18 cellular contexts compared by ENCODE assay signal in the genomic region with DNA sequence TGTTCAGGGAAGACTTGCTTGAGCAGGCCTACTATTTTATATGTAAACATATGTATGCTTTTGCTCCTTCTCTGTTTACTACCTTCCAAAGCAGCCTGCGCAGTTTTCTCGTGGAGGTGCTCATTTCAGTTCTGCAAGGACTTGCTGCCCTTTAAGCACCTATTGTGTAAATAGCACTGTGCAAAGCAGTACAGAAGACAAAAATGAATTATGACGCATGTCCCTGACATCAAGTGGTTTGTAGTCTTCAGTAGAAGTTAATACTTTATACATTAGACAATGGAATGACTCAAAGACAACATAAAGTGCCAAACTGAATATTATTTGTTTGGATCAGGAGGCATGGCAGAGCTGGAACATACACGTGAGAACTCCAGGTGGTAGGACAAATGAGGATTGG.
"Had no signal": no experiment of that assay in that cellular context is flagged by ENCODE, and none has a peak within 500 bp of the region (broad histone marks: within the 10 kb centered on the region; RNA-seq: fewer than 3 reads in every experiment).

No MANE protein-coding gene starts in this region.

- H3K9me3 ChIP-seq: colonic mucosa, esophagus muscularis mucosa, left ventricle myocardium inferior, prostate gland had no signal

- H3K36me3 ChIP-seq: colonic mucosa, esophagus muscularis mucosa, left ventricle myocardium inferior, prostate gland had no signal

- ATAC-seq: activated CD8-positive, alpha-beta T cell treated with anti-CD3 and anti-CD28 coated beads, Interleukin-2, amount 10 ng/mL, durations not matched to agents 7 days and 5 days; right cardiac atrium; stimulated activated naive CD8-positive, alpha-beta T cell treated with anti-CD3 and anti-CD28 coated beads, Interleukin-15, Interleukin-2, amounts not matched to agents 100 U/mL and 50 U/mL, for 24 hours had no signal

- H3K4me3 ChIP-seq: colonic mucosa, esophagus muscularis mucosa, left ventricle myocardium inferior, prostate gland, smooth muscle cell had no signal

- H3K4me1 ChIP-seq: colonic mucosa, esophagus muscularis mucosa, prostate gland had no signal

- H3K27ac ChIP-seq: colonic mucosa, esophagus muscularis mucosa, left ventricle myocardium inferior had no signal

- DNase-seq: activated B cell treated with CpG ODN at 0.5 μM for 24 hours; activated CD4-positive, alpha-beta T cell treated with anti-CD3 and anti-CD28 coated beads, Interleukin-2, amount 10 ng/mL, durations not matched to agents 24 days and 14 days; activated CD8-positive, alpha-beta memory T cell treated with anti-CD3 and anti-CD28 coated beads, Interleukin-2, amount 50 U/mL, for 4 hours; activated CD8-positive, alpha-beta T cell treated with anti-CD3 and anti-CD28 coated beads, Interleukin-2, amount 10 ng/mL, durations not matched to agents 7 days and 5 days; activated gamma-delta T cell; activated T-cell treated with anti-CD3 and anti-CD28 coated beads, Interleukin-2, amount 50 U/mL, for 48 hours; amniotic stem cell; central memory CD4-positive, alpha-beta T cell; colonic mucosa; hippocampal formation; kidney; left ventricle myocardium inferior; right cardiac atrium; stimulated activated naive CD8-positive, alpha-beta T cell treated with anti-CD3 and anti-CD28 coated beads, Interleukin-15, Interleukin-2, amounts not matched to agents 100 U/mL and 50 U/mL, for 24 hours; trophoblast cell had no signal

- H3K27me3 ChIP-seq: colonic mucosa, esophagus muscularis mucosa had no signal
